11 cellular contexts compared by ENCODE assay signal in genomic region chr19:33421368-33421767, GRCh38.
"Had no signal": no experiment of that assay in that cellular context is flagged by ENCODE, and none has a peak within 500 bp of the region (broad histone marks: within the 10 kb centered on the region; RNA-seq: fewer than 3 reads in every experiment).

No MANE protein-coding gene starts in this region.

- H3K27ac ChIP-seq: GM23248 had no signal

- H3K4me1 ChIP-seq: HAP-1 had no signal

- H3K4me2 ChIP-seq: GM23338 had no signal

- ATAC-seq: GM23338, HCT116 had no signal

- H2AFZ ChIP-seq: GM23248, GM23338 had no signal

- H3K4me3 Mint-ChIP-seq: GM23338, H9, HFFc6 had no signal

- H3K9ac ChIP-seq: GM23248 had no signal

- H3K27ac Mint-ChIP-seq: H9, HFFc6 had no signal

- H3K9me3 Mint-ChIP-seq: GM23338, H9, HFFc6 had no signal

- H3K4me3 ChIP-seq: GM23248, GM23338, HAP-1 had no signal

- H3K36me3 ChIP-seq: HAP-1 had no signal

- FAIRE-seq: H1, H54 had no signal

- DNase-seq: GM23248, GOT3, H7, H9, HCEC 1CT, HFFc6 had no signal

- H3K9me3 ChIP-seq: HAP-1 had no signal
